In genomic region chr20:1875762-1876161, GRCh38 we compare ENCODE assay signal across 19 cellular contexts. TPM values are rescaled to one million over a fixed set of nuclear protein-coding genes. Genes with fewer than 3 reads are reported as not detected.
DNase-seq lines count a peak whose midpoint lies in the region; TF ChIP-seq lines count a peak whose summit lies in the region.
"Had no signal": no experiment of that assay in that cellular context is flagged by ENCODE, and none has a peak within 500 bp of the region (broad histone marks: within the 10 kb centered on the region; RNA-seq: fewer than 3 reads in every experiment).

No MANE protein-coding gene starts in this region.

- H3K27me3 ChIP-seq in neuronal stem cell (ENCODE audit: control insufficient read depth in 3 of 3, insufficient read depth in 3 of 3, low read depth in 1 of 3, low read length in 3 of 3), result peaks cover 0 to 20% (median 2%) of the 10 kb centered on the region in 3 experiments
- H3K27me3 ChIP-seq: BE2C had no signal

- peaks cover 0 to 3% (median 0%) of the 10 kb centered on the region in 5 experiments for H3K9me3 Mint-ChIP-seq in brain
- H3K9me3 Mint-ChIP-seq: natural killer cell treated with Interleukin-12 subunit alpha and Interleukin-12 subunit beta and Interleukin-15 and Interleukin-18, amount 100 ng/mL, for 72 hours had no signal

- H2BK5ac ChIP-seq in neuronal stem cell (ENCODE audit: low read length), result no peak overlapping the region

- H2BK15ac ChIP-seq in neuronal stem cell (ENCODE audit: low read length), result no peak overlapping the region

- WGBS in neuronal stem cell (ENCODE audit: extremely low coverage in 2 of 2, insufficient read length in 2 of 2, insufficient replicate concordance in 1 of 2), 2 donors, result no CpG with 5 or more reads among the region's 7 CpGs

- H2BK12ac ChIP-seq in neuronal stem cell (ENCODE audit: low read length), result no peak overlapping the region

- H3K4ac ChIP-seq in neuronal stem cell (ENCODE audit: low read length), result no peak overlapping the region

- no peak overlapping the region for H3K9ac ChIP-seq in neuronal stem cell (ENCODE audit: low read depth, low read length, poor library complexity)

- H3K4me1 Mint-ChIP-seq in brain, result peaks cover 37% of the 10 kb centered on the region

- peak overlapping the region in 3 of 5 experiments; percentile 11 to 81 (median 49) for H3K27ac Mint-ChIP-seq in brain
- H3K27ac Mint-ChIP-seq: activated CD8-positive, alpha-beta T cell treated with anti-CD3 and anti-CD28 coated beads, Interleukin-2, amount 10 ng/mL, durations not matched to agents 7 days and 5 days; H9; natural killer cell treated with Interleukin-12 subunit alpha and Interleukin-12 subunit beta and Interleukin-15 and Interleukin-18, amount 100 ng/mL, for 72 hours; T-cell had no signal

- H3K4me3 ChIP-seq in neuronal stem cell (ENCODE audit: low read length in 2 of 2), result no peak overlapping the region
- H3K4me3 ChIP-seq: A549, left lung, upper lobe of right lung had no signal

- no peak overlapping the region for H2AFZ ChIP-seq in neuronal stem cell (ENCODE audit: low read length)

- DNase-seq in NCI-H146 (lab: John Stamatoyannopoulos, UW) (peak; percentile 6), NCI-H146 treated with DMSO at 0.1 percent for 48 hours (lab: John Stamatoyannopoulos, UW; ENCODE audit: unreplicated experiment) (no peak), NCI-H1417 treated with DMSO at 0.1 percent for 48 hours (lab: John Stamatoyannopoulos, UW) (peak; percentile 77), neuronal stem cell (ENCODE audit: low spot score) (no peak), GM10266 (ENCODE audit: extremely low spot score) (no peak), NCI-H2029 treated with DMSO at 0.1 percent for 48 hours (lab: John Stamatoyannopoulos, UW) (no peak), HuH-7.5 (ENCODE audit: low spot score) (no peak)
- DNase-seq: activated CD4-positive, alpha-beta T cell treated with anti-CD3 and anti-CD28 coated beads for 1 hour; activated CD8-positive, alpha-beta T cell treated with anti-CD3 and anti-CD28 coated beads, Interleukin-2, amount 10 ng/mL, durations not matched to agents 7 days and 5 days; BE2C; GDM1; H9; left lung; midbrain; T-cell; upper lobe of right lung had no signal

- H4K91ac ChIP-seq in neuronal stem cell (ENCODE audit: low read depth, low read length, poor library complexity), result no peak overlapping the region

- H3K9me3 ChIP-seq in neuronal stem cell (replicated peaks in 1 of 2; ENCODE audit: control insufficient read depth in 2 of 2, insufficient read depth in 1 of 2, low read depth in 1 of 2, low read length in 2 of 2), result no peaks in the 10 kb centered on the region
- H3K9me3 ChIP-seq: A549, BE2C, left lung, upper lobe of right lung had no signal

- no peak overlapping the region for H4K8ac ChIP-seq in neuronal stem cell (ENCODE audit: low read depth, low read length)

- no peak overlapping the region for H3K27ac ChIP-seq in neuronal stem cell (replicated peaks; ENCODE audit: low read length)
- H3K27ac ChIP-seq: A549, upper lobe of right lung had no signal

- H3K4me3 Mint-ChIP-seq in brain, result no peak overlapping the region
- H3K4me3 Mint-ChIP-seq: activated CD8-positive, alpha-beta T cell treated with anti-CD3 and anti-CD28 coated beads, Interleukin-2, amount 10 ng/mL, durations not matched to agents 7 days and 5 days; H9; natural killer cell treated with Interleukin-12 subunit alpha and Interleukin-12 subunit beta and Interleukin-15 and Interleukin-18, amount 100 ng/mL, for 72 hours; T-cell had no signal

- H3K36me3 Mint-ChIP-seq in brain, result no peaks in the 10 kb centered on the region
- H3K36me3 Mint-ChIP-seq: natural killer cell treated with Interleukin-12 subunit alpha and Interleukin-12 subunit beta and Interleukin-15 and Interleukin-18, amount 100 ng/mL, for 72 hours; T-cell had no signal

- H3K79me1 ChIP-seq in neuronal stem cell (ENCODE audit: low read depth, low read length), result no peaks in the 10 kb centered on the region

- no peak overlapping the region for H3K4me2 ChIP-seq in neuronal stem cell (ENCODE audit: insufficient read depth, low read length, poor library complexity, severe bottlenecking)
- H3K4me2 ChIP-seq: A549 had no signal

- H2AK5ac ChIP-seq in neuronal stem cell (ENCODE audit: low read depth, low read length), result peak overlapping the region; percentile 15

- TF ChIP-seq CTCF in brain (conservative IDR thresholded peaks at IDR 0.05) (no peak), GM10266 (IDR thresholded peaks at IDR 0.05; ENCODE audit: control insufficient read depth, insufficient read depth, low read depth, missing control alignments) (no peak)

- H2BK120ac ChIP-seq in neuronal stem cell (ENCODE audit: low read depth, low read length), result no peak overlapping the region

- peaks cover 3 to 6% of the 10 kb centered on the region in 2 donors for H3K4me1 ChIP-seq in neuronal stem cell (ENCODE audit: control insufficient read depth in 2 of 2, insufficient read depth in 1 of 2, low read depth in 1 of 2, low read length in 2 of 2)
- H3K4me1 ChIP-seq: BE2C, upper lobe of right lung had no signal

- no peak overlapping the region for H3K14ac ChIP-seq in neuronal stem cell (ENCODE audit: low read length)

- H3K36me3 ChIP-seq in neuronal stem cell (replicated peaks in 1 of 2; ENCODE audit: control insufficient read depth in 2 of 2, insufficient read depth in 2 of 2, low read length in 2 of 2), result no peaks in the 10 kb centered on the region
- H3K36me3 ChIP-seq: BE2C, left lung, upper lobe of right lung had no signal

- H3K18ac ChIP-seq in neuronal stem cell (ENCODE audit: low read length), result no peak overlapping the region

- H3K27me3 Mint-ChIP-seq in brain, result peaks cover 3% of the 10 kb centered on the region

- H3K23ac ChIP-seq in neuronal stem cell (ENCODE audit: low read depth, low read length, poor library complexity), result no peak overlapping the region

RNA-seq across cellular contexts. Expression of gene SIRPA, which starts 19.4 kb away (rescaled TPM):
- polyA plus RNA-seq in brain (ENCODE audit: insufficient read depth, low read depth, low replicate concordance), result 71.6 TPM
- 8.4 TPM for polyA plus RNA-seq in neuronal stem cell (2013, experiment 1 of 2)
- 8.4 TPM for polyA plus RNA-seq in neuronal stem cell (2013, experiment 2 of 2)

Comparison
In these comparisons a context has a peak if more than half of its experiments do, and no peak if none do; other contexts are left out.
1. DNase-seq: peak in NCI-H146 (single experiment) and NCI-H1417 treated with DMSO at 0.1 percent for 48 hours (single experiment); none in NCI-H146 treated with DMSO at 0.1 percent for 48 hours (single experiment), neuronal stem cell (single experiment), GM10266 (single experiment), NCI-H2029 treated with DMSO at 0.1 percent for 48 hours (single experiment) and HuH-7.5 (single experiment).